ENCODE assay signal across 27 cellular contexts in the genomic region with DNA sequence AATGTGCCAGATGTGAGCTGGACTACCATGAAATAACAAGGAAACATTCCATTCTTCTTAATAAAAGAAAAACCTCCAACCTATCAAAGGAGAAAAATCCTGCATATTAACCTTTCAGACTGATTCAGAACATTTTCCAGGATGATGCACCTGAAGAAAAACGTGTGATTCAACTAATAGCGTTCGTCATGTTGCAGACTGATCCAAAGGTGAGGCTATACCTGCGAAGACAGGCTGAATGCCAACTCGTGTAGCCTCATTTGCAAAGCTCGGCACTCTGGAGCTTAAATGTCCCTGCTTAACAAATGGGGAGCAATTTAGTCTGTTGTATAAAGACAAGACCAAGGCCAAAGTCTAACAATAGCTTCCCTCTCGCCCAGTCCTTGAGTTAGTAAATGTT.
"Had no signal": no experiment of that assay in that cellular context is flagged by ENCODE, and none has a peak within 500 bp of the region (broad histone marks: within the 10 kb centered on the region; RNA-seq: fewer than 3 reads in every experiment).

No MANE protein-coding gene starts in this region.

- H3K9me3 Mint-ChIP-seq: activated B cell treated with CpG ODN at 0.5 μM for 24 hours; activated CD4-positive, alpha-beta T cell treated with anti-CD3 and anti-CD28 coated beads, Interleukin-2, amount 10 ng/mL, durations not matched to agents 24 days and 14 days; activated naive CD4-positive, alpha-beta T cell treated with anti-CD3 and anti-CD28 coated beads, Interleukin-2, amount 50 U/mL, for 72 hours; activated naive CD8-positive, alpha-beta T cell treated with anti-CD3 and anti-CD28 coated beads, Interleukin-2, amount 50 U/mL, for 24 hours; activated T-cell treated with anti-CD3 and anti-CD28 coated beads, Interleukin-2, amount 50 U/mL, for 4 hours; T-helper 1 cell treated with Interleukin-12 subunit alpha and Interleukin-12 subunit beta and Interleukin-4 antibody, amounts not matched to agents 30 μg/mL and 1 μg/mL, for 36 hours had no signal

- H3K4me1 Mint-ChIP-seq: activated B cell treated with CpG ODN at 0.5 μM for 24 hours; activated CD4-positive, alpha-beta T cell treated with anti-CD3 and anti-CD28 coated beads, Interleukin-2, amount 10 ng/mL, durations not matched to agents 24 days and 14 days; activated naive CD8-positive, alpha-beta T cell treated with anti-CD3 and anti-CD28 coated beads, Interleukin-2, amount 50 U/mL, for 24 hours had no signal

- H3K27me3 ChIP-seq: ascending aorta, body of pancreas, cardiac muscle cell had no signal

- H3K4me3 Mint-ChIP-seq: activated B cell treated with CpG ODN at 0.5 μM for 24 hours; activated CD4-positive, alpha-beta T cell treated with anti-CD3 and anti-CD28 coated beads, Interleukin-2, amount 10 ng/mL, durations not matched to agents 24 days and 14 days; activated naive CD8-positive, alpha-beta T cell treated with anti-CD3 and anti-CD28 coated beads, Interleukin-2, amount 50 U/mL, for 24 hours; activated T-cell treated with anti-CD3 and anti-CD28 coated beads, Interleukin-2, amount 50 U/mL, for 4 hours; T-helper 1 cell treated with Interleukin-12 subunit alpha and Interleukin-12 subunit beta and Interleukin-4 antibody, amounts not matched to agents 30 μg/mL and 1 μg/mL, for 36 hours had no signal

- H3K9me3 ChIP-seq: ascending aorta, body of pancreas had no signal

- H3K27ac Mint-ChIP-seq: activated B cell treated with CpG ODN at 0.5 μM for 24 hours; activated CD4-positive, alpha-beta T cell treated with anti-CD3 and anti-CD28 coated beads, Interleukin-2, amount 10 ng/mL, durations not matched to agents 24 days and 14 days; activated naive CD4-positive, alpha-beta T cell treated with anti-CD3 and anti-CD28 coated beads, Interleukin-2, amount 50 U/mL, for 72 hours; activated naive CD8-positive, alpha-beta T cell treated with anti-CD3 and anti-CD28 coated beads, Interleukin-2, amount 50 U/mL, for 24 hours; T-helper 1 cell treated with Interleukin-12 subunit alpha and Interleukin-12 subunit beta and Interleukin-4 antibody, amounts not matched to agents 30 μg/mL and 1 μg/mL, for 36 hours had no signal

- H3K27me3 Mint-ChIP-seq: activated B cell treated with CpG ODN at 0.5 μM for 24 hours had no signal

- H3K4me1 ChIP-seq: ascending aorta, body of pancreas had no signal

- H3K36me3 Mint-ChIP-seq: activated naive CD4-positive, alpha-beta T cell treated with anti-CD3 and anti-CD28 coated beads, Interleukin-2, amount 50 U/mL, for 72 hours had no signal

- ATAC-seq: activated naive CD4-positive, alpha-beta T cell treated with anti-CD3 and anti-CD28 coated beads, Interleukin-2, amount 50 U/mL, for 72 hours; activated naive CD8-positive, alpha-beta T cell treated with anti-CD3 and anti-CD28 coated beads, Interleukin-2, amount 50 U/mL, for 24 hours; activated T-cell treated with anti-CD3 and anti-CD28 coated beads, Interleukin-2, amount 50 U/mL, for 4 hours; body of pancreas; Panc1 had no signal

- H3K4me3 ChIP-seq: ascending aorta, body of pancreas, cardiac muscle cell had no signal

- H3K27ac ChIP-seq: ascending aorta, body of pancreas, cardiac muscle cell had no signal

- H3K36me3 ChIP-seq: ascending aorta, cardiac muscle cell had no signal

- DNase-seq: activated B cell treated with CpG ODN at 0.5 μM for 24 hours; activated CD4-positive, alpha-beta T cell treated with anti-CD3 and anti-CD28 coated beads for 1 hour; activated CD4-positive, alpha-beta T cell treated with anti-CD3 and anti-CD28 coated beads, Interleukin-2, amount 10 ng/mL, durations not matched to agents 24 days and 14 days; activated CD4-positive, alpha-beta T cell treated with anti-CD3 and anti-CD28 coated beads, Interleukin-2, amount 50 U/mL, for 48 hours; activated CD8-positive, alpha-beta memory T cell treated with anti-CD3 and anti-CD28 coated beads for 24 hours; activated effector memory CD4-positive, alpha-beta T cell treated with anti-CD3 and anti-CD28 coated beads, Interleukin-2, amount 50 U/mL, for 16 hours; activated naive CD4-positive, alpha-beta T cell treated with Interleukin-2 at 50 U/mL for 16 hours; activated naive CD8-positive, alpha-beta T cell treated with anti-CD3 and anti-CD28 coated beads, Interleukin-2, amount 50 U/mL, for 24 hours; activated T-cell treated with anti-CD3 and anti-CD28 coated beads, Interleukin-2, amount 50 U/mL, for 4 hours; amniotic stem cell; body of pancreas; KG1; NCI-H1092; NCI-H1417; NCI-H1930; NCI-H2171 treated with DMSO at 0.1 percent for 48 hours; NCI-H226; NCI-H526; NK-92 treated with Interleukin-12 subunit alpha and Interleukin-12 subunit beta, amount 100 ng/mL, for 24 hours; OCI-M1; RPMI8226; SHP77 treated with DMSO at 0.1 percent for 48 hours had no signal
